In genomic region chr10:13382759-13383753, GRCh38 we compare ENCODE assay signal across 9 cellular contexts. TPM values are rescaled to one million over a fixed set of nuclear protein-coding genes. Genes with fewer than 3 reads are reported as not detected.
A peak's percentile ranks its signal among the peaks of the same experiment; 100 is the strongest.
DNase-seq lines count a peak whose midpoint lies in the region; ATAC-seq, FAIRE-seq and TF ChIP-seq lines count a peak whose summit lies in the region.
"Had no signal": no experiment of that assay in that cellular context is flagged by ENCODE, and none has a peak within 500 bp of the region (broad histone marks: within the 10 kb centered on the region; RNA-seq: fewer than 3 reads in every experiment).

No MANE protein-coding gene starts in this region.

- no peaks in the 10 kb centered on the region for H3K9me3 Mint-ChIP-seq in immature natural killer cell

- 6% methylated on average over 21 of the region's 39 CpGs for WGBS in mammary epithelial cell (ENCODE audit: low coverage, missing lambda C conversion rate)

- dilution Hi-C loops in mammary epithelial cell (cut with HindIII; ENCODE audit: low sequenced_read_pairs) = no loop called here

- no peak for FAIRE-seq in HTR-8/SVneo (lab: Jason Lieb, UNC)

- no peak overlapping the region for H3K27ac ChIP-seq in ACC112 (ENCODE audit: low read depth, low read length)
- H3K27ac ChIP-seq in mammary epithelial cell (ENCODE audit: insufficient read depth, low read depth, low read length) = no peak overlapping the region

- no peak overlapping the region for H3K27ac Mint-ChIP-seq in immature natural killer cell

- H3K9ac ChIP-seq in mammary epithelial cell (ENCODE audit: insufficient read depth, low read length) = peak overlapping the region; percentile 21

- no peaks in the 10 kb centered on the region for H4K20me1 ChIP-seq in mammary epithelial cell (ENCODE audit: insufficient read depth, low read length)

- H3K36me3 ChIP-seq in ACC112 (ENCODE audit: insufficient read depth, low read length) (no peaks in the 10 kb centered on the region), mammary epithelial cell (ENCODE audit: insufficient read depth, low read length) (no peaks in the 10 kb centered on the region), mucosa of descending colon (ENCODE audit: low read depth) (no peaks in the 10 kb centered on the region)

- H3K27me3 ChIP-seq in ACC112 (ENCODE audit: insufficient read depth, low read length) = peaks cover 51% of the 10 kb centered on the region
- H3K27me3 ChIP-seq in mammary epithelial cell (ENCODE audit: insufficient read depth, low read length) = no peaks in the 10 kb centered on the region

- DNase-seq in HK-2 (ENCODE audit: unreplicated experiment) (peak; percentile 4), mammary epithelial cell (peak; percentile 35), mucosa of descending colon (peak; percentile 86 to 88 (median 87)), HTR-8/SVneo (ENCODE audit: insufficient read length, low spot score) (no peak), AG08396 (ENCODE audit: low spot score) (no peak), immature natural killer cell (no peak)
- DNase-seq in NK-92 treated with Interleukin-12 subunit alpha and Interleukin-12 subunit beta, amount 100 ng/mL, for 24 hours (lab: John Stamatoyannopoulos, UW) = no peak
- DNase-seq: stimulated activated naive CD4-positive, alpha-beta T cell treated with Interleukin-2 at 50 U/mL for 16 hours had no signal

- CTCF ChIA-PET in mammary epithelial cell (lab: Charles Lee; ENCODE audit: low non-redundant PET) = no interaction called here

- H3K4me3 Mint-ChIP-seq in immature natural killer cell = no peak overlapping the region

- H3K9me3 ChIP-seq in mammary epithelial cell (replicated peaks; ENCODE audit: insufficient read depth, low read length) = no peaks in the 10 kb centered on the region
- no peaks in the 10 kb centered on the region for H3K9me3 ChIP-seq in mucosa of descending colon

- peaks cover 9 to 37% (median 15%) of the 10 kb centered on the region in 3 donors for H3K27me3 Mint-ChIP-seq in immature natural killer cell (ENCODE audit: low read depth in 3 of 3)

- H3K4me1 ChIP-seq in ACC112 (ENCODE audit: control insufficient read depth, insufficient read depth, low read length, unreplicated experiment) = peaks cover 15% of the 10 kb centered on the region
- peaks cover 17% of the 10 kb centered on the region for H3K4me1 ChIP-seq in mammary epithelial cell (ENCODE audit: insufficient read depth, low read length)
- H3K4me1 ChIP-seq in mucosa of descending colon (ENCODE audit: low read depth) = peaks cover 28% of the 10 kb centered on the region

- H3K4me1 Mint-ChIP-seq in immature natural killer cell = peaks cover 3 to 9% of the 10 kb centered on the region in 2 donors

- intact Hi-C loops in mammary epithelial cell (cut with micrococcal nuclease) (no loop called here), mucosa of descending colon (cut with DNase I, micrococcal nuclease) (no loop called here)

- TF ChIP-seq CTCF in mammary epithelial cell (conservative IDR thresholded peaks at IDR 0.05 in 1 of 2, IDR thresholded peaks at IDR 0.05 in 1 of 2; ENCODE audit: extremely low read depth in 1 of 2, insufficient read depth in 1 of 2, low read depth in 1 of 2, low read length in 2 of 2) = no peak
- TF ChIP-seq CTCF in mucosa of descending colon (IDR thresholded peaks at IDR 0.05) = no peak

- H3K79me2 ChIP-seq in ACC112 (ENCODE audit: control insufficient read depth, insufficient read depth, low read length, unreplicated experiment) (no peaks in the 10 kb centered on the region), mammary epithelial cell (ENCODE audit: insufficient read depth, low read length) (no peaks in the 10 kb centered on the region)

- ATAC-seq in mucosa of descending colon = peak; percentile 91

- no TSS peak for BruUV-seq in mammary epithelial cell (replicated peaks; lab: Mats Ljungman, UMichigan)

- in situ Hi-C loops in mammary epithelial cell (cut with MboI; ENCODE audit: low sequenced_read_pairs in 2 of 2) = loop anchor here in 1 of 2 donors (5.0 kb wide), 1 partner anchor 44 kb away; no protein-coding TSS in a partner anchor

- peak overlapping the region; percentile 60 for H3K4me3 ChIP-seq in ACC112 (ENCODE audit: low read depth, low read length)
- H3K4me3 ChIP-seq in mammary epithelial cell (replicated peaks in 1 of 3; ENCODE audit: insufficient read depth in 1 of 3, low read depth in 2 of 3, low read length in 3 of 3) = peak overlapping the region; percentile 29 to 50 (median 40)
- H3K4me3 ChIP-seq in mucosa of descending colon = no peak overlapping the region

- H3K4me2 ChIP-seq in mammary epithelial cell (ENCODE audit: insufficient read depth, low read depth, low read length) = peak overlapping the region; percentile 80

- H3K36me3 Mint-ChIP-seq in immature natural killer cell = no peaks in the 10 kb centered on the region

- H2AFZ ChIP-seq in ACC112 (ENCODE audit: low read length, unreplicated experiment) (peak overlapping the region; percentile 19), mammary epithelial cell (ENCODE audit: low read depth, low read length) (peak overlapping the region; percentile 93)

RNA-seq across cellular contexts. Expression of gene SEPHS1, which starts 35.0 kb away (rescaled TPM):
- total RNA-seq in mammary epithelial cell (10 to 100 TPM; 30.2 to 34.6 TPM), mucosa of descending colon (10 to 100 TPM; 32.3 to 40.3 (median 36.6) TPM)
- polyA plus RNA-seq in mammary epithelial cell (55.9 TPM), immature natural killer cell (10 to 100 TPM; 14.3 to 19.3 (median 18.4) TPM)
- polyA minus RNA-seq in mammary epithelial cell = 143 TPM

Comparison
In these comparisons a context has a peak if more than half of its experiments do, and no peak if none do; other contexts are left out.
1. DNase-seq: peak in HK-2 (single experiment), mammary epithelial cell (single experiment) and mucosa of descending colon (3 of 3); none in HTR-8/SVneo (single experiment), AG08396 (single experiment), immature natural killer cell (0 of 3) and NK-92 treated with Interleukin-12 subunit alpha and Interleukin-12 subunit beta, amount 100 ng/mL, for 24 hours (single experiment).